Comparison of ENCODE assay signal across 17 cellular contexts in genomic region chr11:115515647-115516046, GRCh38.
"Had no signal": no experiment of that assay in that cellular context is flagged by ENCODE, and none has a peak within 500 bp of the region (broad histone marks: within the 10 kb centered on the region; RNA-seq: fewer than 3 reads in every experiment).

No MANE protein-coding gene starts in this region.

- H3K9me3 ChIP-seq: colonic mucosa, prostate gland, spleen, testis, tibial artery had no signal

- H3K4me3 ChIP-seq: colonic mucosa, prostate gland, skin epidermis, spleen, testis, tibial artery had no signal

- H3K27me3 ChIP-seq: colonic mucosa, testis had no signal

- H3K36me3 ChIP-seq: colonic mucosa, prostate gland, spleen, tibial artery had no signal

- H3K4me1 ChIP-seq: colonic mucosa, prostate gland, spleen, testis, tibial artery had no signal

- ATAC-seq: naive thymus-derived CD4-positive, alpha-beta T cell; right cardiac atrium; stimulated activated memory B cell treated with anti-CD40 and anti-IgM and Interleukin-4, amounts not matched to agents 10 μg/mL and 1 μg/mL and 100 μg/mL, for 72 hours; stimulated activated naive CD8-positive, alpha-beta T cell treated with anti-CD3 and anti-CD28 coated beads, Interleukin-15, Interleukin-2, amounts not matched to agents 100 U/mL and 50 U/mL, for 24 hours had no signal

- DNase-seq: colonic mucosa; effector memory CD4-positive, alpha-beta T cell; hypothalamus; mesenchymal stem cell; midbrain; naive thymus-derived CD4-positive, alpha-beta T cell; nucleus accumbens; right cardiac atrium; spleen; stimulated activated CD4-positive, alpha-beta T cell treated with anti-CD3 and anti-CD28 coated beads, Interleukin-4, amount 100 ng/mL, for 4 hours; stimulated activated naive CD8-positive, alpha-beta T cell treated with anti-CD3 and anti-CD28 coated beads, Interleukin-15, Interleukin-2, amounts not matched to agents 100 U/mL and 50 U/mL, for 24 hours; substantia nigra; testis; tibial artery had no signal

- H3K27ac ChIP-seq: colonic mucosa, prostate gland, skin epidermis, spleen, testis, tibial artery had no signal
